12 cellular contexts compared by ENCODE assay signal in genomic region chr19:1009043-1009975, GRCh38. TPM values are rescaled to one million over a fixed set of nuclear protein-coding genes. Genes with fewer than 3 reads are reported as not detected.
DNase-seq lines count a peak whose midpoint lies in the region; ATAC-seq and TF ChIP-seq lines count a peak whose summit lies in the region.
"Had no signal": no experiment of that assay in that cellular context is flagged by ENCODE, and none has a peak within 500 bp of the region (broad histone marks: within the 10 kb centered on the region; RNA-seq: fewer than 3 reads in every experiment).

No MANE protein-coding gene starts in this region.

- no peak for TF ChIP-seq POLR2A in esophagus muscularis mucosa (IDR thresholded peaks at IDR 0.05; ENCODE audit: low read depth)

- H3K36me3 ChIP-seq in esophagus muscularis mucosa, result peaks cover 48 to 61% (median 60%) of the 10 kb centered on the region in 4 donors
- H3K36me3 ChIP-seq: MG63 had no signal

- peak overlapping the region; percentile 70 for H3K27ac ChIP-seq in AG04450 (ENCODE audit: low read depth, low read length)
- H3K27ac ChIP-seq in esophagus muscularis mucosa (replicated peaks in 1 of 4), result peak overlapping the region in 2 of 4 donors; percentile 21 to 36
- H3K27ac ChIP-seq: pancreas had no signal

- peaks cover 0 to 15% (median 3%) of the 10 kb centered on the region in 4 donors for H3K4me1 ChIP-seq in esophagus muscularis mucosa
- H3K4me1 ChIP-seq: pancreas had no signal

- no peak for TF ChIP-seq EP300 in esophagus muscularis mucosa (IDR thresholded peaks at IDR 0.05)

- peaks cover 15% of the 10 kb centered on the region; the same call in 1 of the 2 replicates for H3K9me3 ChIP-seq in AG04450 (ENCODE audit: control insufficient read depth, insufficient read depth, low read length)
- no peaks in the 10 kb centered on the region for H3K9me3 ChIP-seq in esophagus muscularis mucosa
- H3K9me3 ChIP-seq: MG63, pancreas had no signal

- DNase-seq in AG04450 (ENCODE audit: low read depth, low spot score) (peak; percentile 79), T1000 (lab: John Stamatoyannopoulos, UW) (peak; percentile 83), left colon (no peak), esophagus muscularis mucosa (ENCODE audit: extremely low spot score) (no peak), hippocampal formation (lab: John Stamatoyannopoulos, UW) (no peak), OCI-M2 (lab: John Stamatoyannopoulos, UW; ENCODE audit: unreplicated experiment) (no peak)
- DNase-seq: activated CD4-positive, alpha-beta T cell treated with anti-CD3 and anti-CD28 coated beads for 36 hours; MG63; NK-92 treated with Interleukin-12 subunit alpha and Interleukin-12 subunit beta, amount 100 ng/mL, for 24 hours had no signal

- CTCF ChIA-PET in AG04450 (lab: Charles Lee), result no interaction called here

- intact Hi-C loops in left colon (cut with DNase I, micrococcal nuclease), result no loop called here
- intact Hi-C loops in esophagus muscularis mucosa (cut with DNase I), result no loop called here

- no peak for TF ChIP-seq CTCF in AG04450 (IDR thresholded peaks at IDR 0.05; ENCODE audit: low read depth, low read length)
- TF ChIP-seq CTCF in esophagus muscularis mucosa (IDR thresholded peaks at IDR 0.05), result no peak

- POLR2A ChIA-PET in AG04450 (lab: Yijun Ruan, JAX), result interaction anchor here (0.7 to 1.4 kb wide), 5 partner anchors 10 to 260 kb away, joined by 3 to 9 read pairs (median 3); partner anchors contain the start of gene CIRBP

- ATAC-seq in left colon, result peak; percentile 10
- ATAC-seq: activated CD4-positive, alpha-beta T cell treated with anti-CD3 and anti-CD28 coated beads for 36 hours had no signal

- 86% methylated on average over 19 of the region's 90 CpGs for WGBS in esophagus muscularis mucosa

- no peaks in the 10 kb centered on the region for H3K27me3 ChIP-seq in AG04450 (ENCODE audit: control insufficient read depth, insufficient read depth, low read length)
- H3K27me3 ChIP-seq in esophagus muscularis mucosa, result peaks cover 0 to 5% (median 0%) of the 10 kb centered on the region in 4 donors
- H3K27me3 ChIP-seq: MG63, pancreas had no signal

- H3K4me3 ChIP-seq in AG04450 (ENCODE audit: low read depth, low read length) (peak overlapping the region; percentile 29; the same call in 1 of the 2 replicates), esophagus muscularis mucosa (no peak overlapping the region)
- H3K4me3 ChIP-seq: MG63, pancreas had no signal

RNA-seq across cellular contexts. Expression of gene GRIN3B, which starts 9.1 kb away (rescaled TPM):
- polyA plus RNA-seq in AG04450 (2011; rRNA removed), result 0.24 and 0.38 TPM in 2 replicates
- polyA minus RNA-seq in AG04450 (2011; rRNA and poly(A)+ RNA removed), result 0.14 and 0.17 TPM in 2 replicates
- total RNA-seq in left colon, result not detected
- under 1 TPM in 2 of 4 donors, not detected in 2; 0.13 to 0.17 TPM for total RNA-seq in esophagus muscularis mucosa
- total RNA-seq: activated T-helper 1 cell treated with anti-CD3 and anti-CD28 coated beads, Interleukin-12 subunit alpha, Interleukin-12 subunit beta, Interleukin-2, Interleukin-4 antibody, amounts not matched to agents 30 ng/mL and 10 ng/mL and 1 ng/mL, durations not matched to agents 14 hours and 24 hours and 36 hours; pancreas had no signal

RNA-seq across cellular contexts. Expression of gene TMEM259, which starts 11.6 kb away (rescaled TPM):
- 55.8 and 74.0 TPM in 2 replicates for polyA plus RNA-seq in AG04450 (2011; rRNA removed)
- 39.4 and 62.0 TPM in 2 replicates for polyA minus RNA-seq in AG04450 (2011; rRNA and poly(A)+ RNA removed)
- 100 to 1,000 TPM; 185 to 224 TPM for total RNA-seq in left colon
- 100 to 1,000 TPM; 129 to 187 (median 160) TPM for total RNA-seq in esophagus muscularis mucosa

RNA-seq across cellular contexts. Expression of gene RNU6-2, which starts 12.0 kb away (rescaled TPM):
- polyA plus RNA-seq in AG04450 (2011; rRNA removed), result not detected in 2 replicates
- under 0.01 TPM in 1 of 2 replicates, not detected in the other for polyA minus RNA-seq in AG04450 (2011; rRNA and poly(A)+ RNA removed)
- total RNA-seq in left colon (not detected), esophagus muscularis mucosa (not detected)
- total RNA-seq: activated CD4-positive, alpha-beta T cell treated with anti-CD3 and anti-CD28 coated beads for 36 hours; activated T-helper 1 cell treated with anti-CD3 and anti-CD28 coated beads, Interleukin-12 subunit alpha, Interleukin-12 subunit beta, Interleukin-2, Interleukin-4 antibody, amounts not matched to agents 30 ng/mL and 10 ng/mL and 1 ng/mL, durations not matched to agents 14 hours and 24 hours and 36 hours; astrocyte; pancreas had no signal
- polyA plus RNA-seq: pancreas had no signal

RNA-seq across cellular contexts. Expression of gene CNN2, which starts 17.1 kb away (rescaled TPM):
- polyA plus RNA-seq in AG04450 (2011; rRNA removed), result 302 and 362 TPM in 2 replicates
- 824 and 1,249 TPM in 2 replicates for polyA minus RNA-seq in AG04450 (2011; rRNA and poly(A)+ RNA removed)
- total RNA-seq in left colon, result 100 to 1,000 TPM in 1 of 2 donors, 10 to 100 TPM in 1; 76.6 to 106 TPM
- 10 to 100 TPM; 47.3 to 98.1 (median 81.3) TPM for total RNA-seq in esophagus muscularis mucosa

RNA-seq across cellular contexts. Expression of gene WDR18, which starts 25.2 kb away (rescaled TPM):
- 24.5 and 36.3 TPM in 2 replicates for polyA plus RNA-seq in AG04450 (2011; rRNA removed)
- polyA minus RNA-seq in AG04450 (2011; rRNA and poly(A)+ RNA removed), result 31.8 and 39.9 TPM in 2 replicates
- total RNA-seq in left colon, result 10 to 100 TPM; 21.5 to 28.1 TPM
- total RNA-seq in esophagus muscularis mucosa, result 10 to 100 TPM in 3 of 4 donors, 1 to 10 TPM in 1; 9.9 to 30.3 (median 28.4) TPM

Comparison
In these comparisons a context has a peak if more than half of its experiments do, and no peak if none do; other contexts are left out.
1. DNase-seq: peak in AG04450 (single experiment) and T1000 (single experiment); none in left colon (0 of 2), esophagus muscularis mucosa (single experiment), hippocampal formation (0 of 2) and OCI-M2 (single experiment).